Comparison of ENCODE assay signal across 1 cellular context in the genomic region with DNA sequence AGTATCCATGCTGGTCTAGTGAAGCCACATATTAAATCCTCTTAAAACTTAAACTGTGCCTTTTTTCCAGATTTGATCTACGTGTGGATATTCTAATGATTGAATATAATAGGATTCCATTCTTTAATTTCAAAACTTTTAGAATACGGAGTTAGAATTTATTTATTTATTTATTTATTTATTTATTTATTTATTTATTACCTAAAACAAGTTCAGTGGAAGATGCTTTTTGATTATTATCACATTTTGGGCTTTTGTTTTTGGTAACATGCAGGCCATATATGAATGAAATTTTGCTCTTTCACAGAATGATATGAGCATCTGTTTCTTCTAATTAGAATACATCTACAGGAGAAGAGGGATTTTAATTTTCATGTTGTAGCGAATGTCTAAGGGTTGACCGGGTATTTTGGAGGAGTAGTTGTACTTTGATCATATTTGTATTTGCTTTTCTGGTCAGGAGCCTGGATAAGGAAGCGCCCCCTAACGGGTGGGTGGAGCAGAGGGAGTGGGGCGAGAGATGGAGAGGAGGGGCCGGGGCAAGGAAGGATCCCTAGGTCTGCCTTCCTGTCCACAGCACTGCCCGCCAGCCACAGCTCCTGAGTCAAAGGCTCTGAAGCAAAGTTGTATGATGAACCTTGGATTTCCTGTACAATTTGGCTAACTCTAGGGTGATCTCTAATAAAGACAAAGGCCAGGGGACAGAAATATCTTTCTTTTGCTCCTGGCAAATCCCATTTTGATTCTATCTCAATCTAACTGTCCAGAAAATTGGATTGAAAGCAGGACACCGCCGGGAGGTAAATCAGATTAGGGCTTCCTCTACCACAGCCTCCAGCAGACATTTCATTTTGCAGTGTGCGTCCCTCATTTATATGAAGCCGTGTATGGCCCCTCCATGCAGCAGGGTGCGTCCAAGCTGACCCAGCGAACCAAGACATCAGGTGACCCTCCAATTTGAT.
TF ChIP-seq lines count a peak whose summit lies in the region.

No MANE protein-coding gene starts in this region.

TF ChIP-seq in IMR-90, 13 proteins besides CTCF, POLR2A, EP300 and RAD21:
- TF ChIP-seq, protein P1, sequence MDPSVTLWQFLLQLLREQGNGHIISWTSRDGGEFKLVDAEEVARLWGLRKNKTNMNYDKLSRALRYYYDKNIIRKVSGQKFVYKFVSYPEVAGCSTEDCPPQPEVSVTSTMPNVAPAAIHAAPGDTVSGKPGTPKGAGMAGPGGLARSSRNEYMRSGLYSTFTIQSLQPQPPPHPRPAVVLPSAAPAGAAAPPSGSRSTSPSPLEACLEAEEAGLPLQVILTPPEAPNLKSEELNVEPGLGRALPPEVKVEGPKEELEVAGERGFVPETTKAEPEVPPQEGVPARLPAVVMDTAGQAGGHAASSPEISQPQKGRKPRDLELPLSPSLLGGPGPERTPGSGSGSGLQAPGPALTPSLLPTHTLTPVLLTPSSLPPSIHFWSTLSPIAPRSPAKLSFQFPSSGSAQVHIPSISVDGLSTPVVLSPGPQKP (IDR thresholded peaks at IDR 0.05; ENCODE audit: borderline replicate concordance, low read depth, low read length) = no peak
- no peak for TF ChIP-seq MAZ (IDR thresholded peaks at IDR 0.05; ENCODE audit: borderline replicate concordance, low read depth, low read length)
- no peak for TF ChIP-seq USF2 (IDR thresholded peaks at IDR 0.05; ENCODE audit: low read depth, low read length)
- TF ChIP-seq SMC3 (IDR thresholded peaks at IDR 0.05; ENCODE audit: low read depth, low read length) = no peak
- TF ChIP-seq FOS (IDR thresholded peaks at IDR 0.05; ENCODE audit: low read depth, low read length) = no peak
- no peak for TF ChIP-seq BHLHE40 (IDR thresholded peaks at IDR 0.05; ENCODE audit: low read depth, low read length)
- TF ChIP-seq RCOR1 (IDR thresholded peaks at IDR 0.05; ENCODE audit: insufficient replicate concordance, low read length) = no peak
- TF ChIP-seq NFE2L2 (IDR thresholded peaks at IDR 0.05; ENCODE audit: low read depth, low read length) = no peak
- no peak for TF ChIP-seq RFX5 (IDR thresholded peaks at IDR 0.05; ENCODE audit: low read depth, low read length)
